In the genomic region with DNA sequence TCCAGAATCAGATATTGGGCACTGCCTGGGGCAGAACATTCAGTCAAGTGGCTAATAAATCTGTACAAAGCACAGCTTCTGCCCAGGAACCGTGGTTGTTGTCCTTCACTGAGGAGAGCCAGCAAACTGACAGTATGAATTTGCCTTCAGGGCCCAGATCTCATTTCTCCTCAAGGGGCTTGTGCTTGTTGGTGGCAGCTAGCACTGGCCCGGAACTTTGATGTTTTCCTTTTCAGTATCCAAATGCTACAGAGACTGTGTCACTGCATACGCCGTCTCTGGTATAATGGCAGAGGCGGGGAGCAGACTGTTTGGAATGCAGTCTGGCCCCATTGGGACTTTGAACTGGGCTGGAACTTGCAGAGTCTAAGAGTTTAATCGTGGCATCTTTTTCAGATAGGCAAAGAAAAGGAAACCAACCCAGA, we compare ENCODE assay signal across 1 cellular context.
TF ChIP-seq lines count a peak whose summit lies in the region.

No MANE protein-coding gene starts in this region.

TF ChIP-seq in HepG2, 621 proteins besides CTCF, POLR2A, EP300 and RAD21 (continued from another document):
- TF ChIP-seq, protein P1, sequence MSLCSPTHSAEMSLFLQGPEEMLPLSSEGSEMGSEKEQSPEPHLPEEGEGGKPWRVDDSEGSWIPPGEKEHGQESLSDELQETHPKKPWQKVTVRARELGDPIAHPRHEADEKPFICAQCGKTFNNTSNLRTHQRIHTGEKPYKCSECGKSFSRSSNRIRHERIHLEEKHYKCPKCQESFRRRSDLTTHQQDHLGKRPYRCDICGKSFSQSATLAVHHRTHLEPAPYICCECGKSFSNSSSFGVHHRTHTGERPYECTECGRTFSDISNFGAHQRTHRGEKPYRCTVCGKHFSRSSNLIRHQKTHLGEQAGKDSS (CRISPR knock-in tag; IDR thresholded peaks at IDR 0.05; ENCODE audit: borderline replicate concordance, low read depth) = no peak
- TF ChIP-seq, protein P2, sequence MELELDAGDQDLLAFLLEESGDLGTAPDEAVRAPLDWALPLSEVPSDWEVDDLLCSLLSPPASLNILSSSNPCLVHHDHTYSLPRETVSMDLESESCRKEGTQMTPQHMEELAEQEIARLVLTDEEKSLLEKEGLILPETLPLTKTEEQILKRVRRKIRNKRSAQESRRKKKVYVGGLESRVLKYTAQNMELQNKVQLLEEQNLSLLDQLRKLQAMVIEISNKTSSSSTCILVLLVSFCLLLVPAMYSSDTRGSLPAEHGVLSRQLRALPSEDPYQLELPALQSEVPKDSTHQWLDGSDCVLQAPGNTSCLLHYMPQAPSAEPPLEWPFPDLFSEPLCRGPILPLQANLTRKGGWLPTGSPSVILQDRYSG (CRISPR knock-in tag; IDR thresholded peaks at IDR 0.05) = no peak
- no peak for TF ChIP-seq MED8 (CRISPR knock-in tag; IDR thresholded peaks at IDR 0.05; ENCODE audit: insufficient replicate concordance)
- TF ChIP-seq PHB2 (IDR thresholded peaks at IDR 0.05; ENCODE audit: partially characterized antibody) = no peak
- 0 out of 2 replicates have a peak, but pooled peaks have one; percentile 23 for TF ChIP-seq ZNF501 (CRISPR knock-in tag; IDR thresholded peaks at IDR 0.05)
- TF ChIP-seq ZNF274 (CRISPR knock-in tag; IDR thresholded peaks at IDR 0.05) = no peak
- peak; percentile 50; the same call in 1 of the 2 replicates for TF ChIP-seq ZSCAN9 (CRISPR knock-in tag; IDR thresholded peaks at IDR 0.05; ENCODE audit: borderline replicate concordance)
- TF ChIP-seq ZSCAN25 (CRISPR knock-in tag; IDR thresholded peaks at IDR 0.05) = no peak
- peak; percentile 71; the same call in 1 of the 2 replicates for TF ChIP-seq RXRB (CRISPR knock-in tag; IDR thresholded peaks at IDR 0.05; ENCODE audit: borderline replicate concordance)
- TF ChIP-seq ZNF607 (CRISPR knock-in tag; IDR thresholded peaks at IDR 0.05; ENCODE audit: borderline replicate concordance) = no peak
- TF ChIP-seq AGO1 (IDR thresholded peaks at IDR 0.05; ENCODE audit: low read depth, low read length, poor library complexity, severe bottlenecking) = no peak
- peak; percentile 93 for TF ChIP-seq ASH2L (IDR thresholded peaks at IDR 0.05; ENCODE audit: insufficient read length, low read depth, low read length)
- no peak for TF ChIP-seq ZNF678 (CRISPR knock-in tag; IDR thresholded peaks at IDR 0.05)
- TF ChIP-seq ZBTB3 (CRISPR knock-in tag; IDR thresholded peaks at IDR 0.05; ENCODE audit: borderline replicate concordance, low read depth) = no peak
- TF ChIP-seq GLI4 (CRISPR knock-in tag; IDR thresholded peaks at IDR 0.05; ENCODE audit: borderline replicate concordance) = no peak
- TF ChIP-seq TEAD2 (CRISPR knock-in tag; IDR thresholded peaks at IDR 0.05) = no peak
- no peak for TF ChIP-seq MATR3 (CRISPR knock-in tag; IDR thresholded peaks at IDR 0.05)
- no peak for TF ChIP-seq ZFP36L2 (CRISPR knock-in tag; IDR thresholded peaks at IDR 0.05)
- TF ChIP-seq SIN3A (IDR thresholded peaks at IDR 0.05; ENCODE audit: borderline replicate concordance, low read depth, low read length) = peak; percentile 42; the same call in 1 of the 2 replicates
- TF ChIP-seq RFXAP (CRISPR knock-in tag; IDR thresholded peaks at IDR 0.05; ENCODE audit: borderline replicate concordance) = no peak
- TF ChIP-seq, protein P3, sequence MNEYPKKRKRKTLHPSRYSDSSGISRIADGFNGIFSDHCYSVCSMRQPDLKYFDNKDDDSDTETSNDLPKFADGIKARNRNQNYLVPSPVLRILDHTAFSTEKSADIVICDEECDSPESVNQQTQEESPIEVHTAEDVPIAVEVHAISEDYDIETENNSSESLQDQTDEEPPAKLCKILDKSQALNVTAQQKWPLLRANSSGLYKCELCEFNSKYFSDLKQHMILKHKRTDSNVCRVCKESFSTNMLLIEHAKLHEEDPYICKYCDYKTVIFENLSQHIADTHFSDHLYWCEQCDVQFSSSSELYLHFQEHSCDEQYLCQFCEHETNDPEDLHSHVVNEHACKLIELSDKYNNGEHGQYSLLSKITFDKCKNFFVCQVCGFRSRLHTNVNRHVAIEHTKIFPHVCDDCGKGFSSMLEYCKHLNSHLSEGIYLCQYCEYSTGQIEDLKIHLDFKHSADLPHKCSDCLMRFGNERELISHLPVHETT (CRISPR knock-in tag; conservative IDR thresholded peaks at IDR 0.05) = no peak
- TF ChIP-seq, protein P4, sequence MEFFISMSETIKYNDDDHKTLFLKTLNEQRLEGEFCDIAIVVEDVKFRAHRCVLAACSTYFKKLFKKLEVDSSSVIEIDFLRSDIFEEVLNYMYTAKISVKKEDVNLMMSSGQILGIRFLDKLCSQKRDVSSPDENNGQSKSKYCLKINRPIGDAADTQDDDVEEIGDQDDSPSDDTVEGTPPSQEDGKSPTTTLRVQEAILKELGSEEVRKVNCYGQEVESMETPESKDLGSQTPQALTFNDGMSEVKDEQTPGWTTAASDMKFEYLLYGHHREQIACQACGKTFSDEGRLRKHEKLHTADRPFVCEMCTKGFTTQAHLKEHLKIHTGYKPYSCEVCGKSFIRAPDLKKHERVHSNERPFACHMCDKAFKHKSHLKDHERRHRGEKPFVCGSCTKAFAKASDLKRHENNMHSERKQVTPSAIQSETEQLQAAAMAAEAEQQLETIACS (CRISPR knock-in tag; IDR thresholded peaks at IDR 0.05) = no peak
- TF ChIP-seq ZNF251 (CRISPR knock-in tag; IDR thresholded peaks at IDR 0.05) = no peak
